22 cellular contexts compared by ENCODE assay signal in genomic region chr12:24135158-24135850, GRCh38.
"Had no signal": no experiment of that assay in that cellular context is flagged by ENCODE, and none has a peak within 500 bp of the region (broad histone marks: within the 10 kb centered on the region; RNA-seq: fewer than 3 reads in every experiment).

No MANE protein-coding gene starts in this region.

- H3K9me3 ChIP-seq: esophagus muscularis mucosa, lower lobe of right lung, neutrophil had no signal

- H3K9me3 Mint-ChIP-seq: activated CD4-positive, alpha-beta T cell treated with anti-CD3 and anti-CD28 coated beads, Interleukin-2, amount 10 ng/mL, durations not matched to agents 24 days and 14 days; activated naive CD8-positive, alpha-beta T cell treated with anti-CD3 and anti-CD28 coated beads, Interleukin-2, amount 50 U/mL, for 24 hours; activated T-cell treated with anti-CD3 and anti-CD28 coated beads, Interleukin-2, amount 50 U/mL, for 4 hours; naive B cell; stimulated activated naive B cell treated with anti-CD40 and anti-IgM and Interleukin-4, amounts not matched to agents 10 μg/mL and 1 μg/mL and 100 μg/mL, for 72 hours had no signal

- H2AFZ ChIP-seq: parathyroid adenoma had no signal

- H3K9ac ChIP-seq: parathyroid adenoma had no signal

- H3K4me1 ChIP-seq: esophagus muscularis mucosa, lower lobe of right lung, parathyroid adenoma had no signal

- H3K36me3 ChIP-seq: esophagus muscularis mucosa, lower lobe of right lung, neutrophil had no signal

- H3K4me3 Mint-ChIP-seq: activated CD4-positive, alpha-beta T cell treated with anti-CD3 and anti-CD28 coated beads, Interleukin-2, amount 10 ng/mL, durations not matched to agents 24 days and 14 days; activated naive CD4-positive, alpha-beta T cell treated with anti-CD3 and anti-CD28 coated beads, Interleukin-2, amount 10 ng/mL, durations not matched to agents 7 days and 5 days; activated naive CD8-positive, alpha-beta T cell treated with anti-CD3 and anti-CD28 coated beads, Interleukin-2, amount 50 U/mL, for 24 hours; activated T-cell treated with anti-CD3 and anti-CD28 coated beads, Interleukin-2, amount 50 U/mL, for 4 hours; naive B cell; stimulated activated naive B cell treated with anti-CD40 and anti-IgM and Interleukin-4, amounts not matched to agents 10 μg/mL and 1 μg/mL and 100 μg/mL, for 72 hours had no signal

- H3K27ac Mint-ChIP-seq: activated CD4-positive, alpha-beta T cell treated with anti-CD3 and anti-CD28 coated beads, Interleukin-2, amount 10 ng/mL, durations not matched to agents 24 days and 14 days; activated naive CD4-positive, alpha-beta T cell treated with anti-CD3 and anti-CD28 coated beads, Interleukin-2, amount 10 ng/mL, durations not matched to agents 7 days and 5 days; activated naive CD8-positive, alpha-beta T cell treated with anti-CD3 and anti-CD28 coated beads, Interleukin-2, amount 50 U/mL, for 24 hours; stimulated activated naive B cell treated with anti-CD40 and anti-IgM and Interleukin-4, amounts not matched to agents 10 μg/mL and 1 μg/mL and 100 μg/mL, for 72 hours had no signal

- H3K4me3 ChIP-seq: esophagus muscularis mucosa, lower lobe of right lung had no signal

- H3K4me1 Mint-ChIP-seq: activated CD4-positive, alpha-beta T cell treated with anti-CD3 and anti-CD28 coated beads, Interleukin-2, amount 10 ng/mL, durations not matched to agents 24 days and 14 days; activated naive CD4-positive, alpha-beta T cell treated with anti-CD3 and anti-CD28 coated beads, Interleukin-2, amount 10 ng/mL, durations not matched to agents 7 days and 5 days; activated naive CD8-positive, alpha-beta T cell treated with anti-CD3 and anti-CD28 coated beads, Interleukin-2, amount 50 U/mL, for 24 hours had no signal

- FAIRE-seq: bronchial epithelial cell, endothelial cell of umbilical vein, islet of Langerhans, urothelium cell line had no signal

- H3K27me3 Mint-ChIP-seq: activated CD4-positive, alpha-beta T cell treated with anti-CD3 and anti-CD28 coated beads, Interleukin-2, amount 10 ng/mL, durations not matched to agents 24 days and 14 days; activated naive CD4-positive, alpha-beta T cell treated with anti-CD3 and anti-CD28 coated beads, Interleukin-2, amount 10 ng/mL, durations not matched to agents 7 days and 5 days; activated naive CD8-positive, alpha-beta T cell treated with anti-CD3 and anti-CD28 coated beads, Interleukin-2, amount 50 U/mL, for 24 hours had no signal

- ATAC-seq: activated naive CD8-positive, alpha-beta T cell treated with anti-CD3 and anti-CD28 coated beads, Interleukin-2, amount 50 U/mL, for 24 hours; activated T-cell treated with anti-CD3 and anti-CD28 coated beads, Interleukin-2, amount 50 U/mL, for 4 hours; left cardiac atrium; lower lobe of right lung; stimulated activated naive B cell treated with anti-CD40 and anti-IgM and Interleukin-4, amounts not matched to agents 10 μg/mL and 1 μg/mL and 100 μg/mL, for 72 hours had no signal

- H3K27me3 ChIP-seq: esophagus muscularis mucosa, neutrophil had no signal

- H3K36me3 Mint-ChIP-seq: activated naive CD4-positive, alpha-beta T cell treated with anti-CD3 and anti-CD28 coated beads, Interleukin-2, amount 10 ng/mL, durations not matched to agents 7 days and 5 days; naive B cell; stimulated activated naive B cell treated with anti-CD40 and anti-IgM and Interleukin-4, amounts not matched to agents 10 μg/mL and 1 μg/mL and 100 μg/mL, for 72 hours had no signal

- DNase-seq: activated CD4-positive, alpha-beta T cell treated with anti-CD3 and anti-CD28 coated beads, Interleukin-2, amount 10 ng/mL, durations not matched to agents 24 days and 14 days; activated CD8-positive, alpha-beta memory T cell treated with anti-CD3 and anti-CD28 coated beads, Interleukin-2, amount 50 U/mL, for 4 hours; activated effector memory CD4-positive, alpha-beta T cell treated with Interleukin-2 at 50 U/mL for 16 hours; activated naive CD4-positive, alpha-beta T cell treated with anti-CD3 and anti-CD28 coated beads, Interleukin-2, amount 10 ng/mL, durations not matched to agents 7 days and 5 days; activated naive CD8-positive, alpha-beta T cell treated with anti-CD3 and anti-CD28 coated beads, Interleukin-2, amount 50 U/mL, for 24 hours; activated T-cell treated with anti-CD3 and anti-CD28 coated beads, Interleukin-2, amount 50 U/mL, for 4 hours; aorta; cerebellar nuclear complex; effector CD8-positive, alpha-beta T cell; left cardiac atrium; lower lobe of right lung; naive B cell; stimulated activated naive B cell treated with anti-CD40 and anti-IgM and Interleukin-4, amounts not matched to agents 10 μg/mL and 1 μg/mL and 100 μg/mL, for 72 hours; T-helper 1 cell; T1000 had no signal

- H3K79me2 ChIP-seq: parathyroid adenoma had no signal

- H3K27ac ChIP-seq: esophagus muscularis mucosa, lower lobe of right lung, neutrophil, parathyroid adenoma had no signal
